ENCODE assay signal across 8 cellular contexts in genomic region chr12:30795660-30796507, GRCh38. TPM values are rescaled to one million over a fixed set of nuclear protein-coding genes. Genes with fewer than 3 reads are reported as not detected.
DNase-seq lines count a peak whose midpoint lies in the region; ATAC-seq and TF ChIP-seq lines count a peak whose summit lies in the region.

No MANE protein-coding gene starts in this region.

- peak; percentile 81 for ATAC-seq in GM18868 (IDR thresholded peaks at IDR 0.05; ENCODE audit: unreplicated experiment)
- peak; percentile 90 for ATAC-seq in HG03103 (IDR thresholded peaks at IDR 0.05; ENCODE audit: low read depth, unreplicated experiment)
- peak; percentile 79 for ATAC-seq in activated naive CD8-positive, alpha-beta T cell treated with anti-CD3 and anti-CD28 coated beads, Interleukin-2, amount 50 U/mL, for 24 hours
- ATAC-seq in psoas muscle, result peak; percentile 69 to 82 (median 76)
- ATAC-seq in HG02571 (IDR thresholded peaks at IDR 0.05; ENCODE audit: unreplicated experiment), result no peak

- no peaks in the 10 kb centered on the region for H3K36me3 Mint-ChIP-seq in activated naive CD8-positive, alpha-beta T cell treated with anti-CD3 and anti-CD28 coated beads, Interleukin-2, amount 50 U/mL, for 24 hours (ENCODE audit: low read depth)

- TF ChIP-seq CTCF in AG09309 (IDR thresholded peaks at IDR 0.05; ENCODE audit: control insufficient read depth, insufficient read depth, low read depth, low read length, missing control alignments) (peak; percentile 17), Peyer's patch (IDR thresholded peaks at IDR 0.05) (peak in 1 of 6 experiments; percentile 6), left ventricle myocardium inferior (IDR thresholded peaks at IDR 0.05; ENCODE audit: borderline replicate concordance) (peak; percentile 29), psoas muscle (IDR thresholded peaks at IDR 0.05) (peak; percentile 24)

- H3K4me3 ChIP-seq in AG09309 (ENCODE audit: control insufficient read depth, low read depth, low read length) (peak overlapping the region; percentile 78), Peyer's patch (peak overlapping the region; percentile 33 to 57 (median 46)), left ventricle myocardium inferior (peak overlapping the region; percentile 76), psoas muscle (peak overlapping the region; percentile 88)

- H3K27me3 ChIP-seq in Peyer's patch (peaks cover 0 to 5% of the 10 kb centered on the region in 2 donors), left ventricle myocardium inferior (ENCODE audit: low read depth) (peaks cover 26% of the 10 kb centered on the region), psoas muscle (ENCODE audit: insufficient read depth in 3 of 3, low read length in 2 of 3) (no peaks in the 10 kb centered on the region)

- WGBS in psoas muscle, 3 donors, result 3 to 9% (median 5%) methylated on average over 60 to 70 of the region's 70 CpGs

- H3K4me3 Mint-ChIP-seq in activated naive CD8-positive, alpha-beta T cell treated with anti-CD3 and anti-CD28 coated beads, Interleukin-2, amount 50 U/mL, for 24 hours, result peak overlapping the region; percentile 77

- H3K27ac ChIP-seq in Peyer's patch, result peak overlapping the region in 2 of 4 donors; percentile 5 to 46
- H3K27ac ChIP-seq in left ventricle myocardium inferior (replicated peaks), result peak overlapping the region; percentile 49
- H3K27ac ChIP-seq in psoas muscle, result peak overlapping the region; percentile 80

- H3K9me3 ChIP-seq in Peyer's patch (no peaks in the 10 kb centered on the region), left ventricle myocardium inferior (replicated peaks) (no peaks in the 10 kb centered on the region), psoas muscle (no peaks in the 10 kb centered on the region)

- H3K36me3 ChIP-seq in Peyer's patch, result no peaks in the 10 kb centered on the region
- no peaks in the 10 kb centered on the region for H3K36me3 ChIP-seq in left ventricle myocardium inferior
- H3K36me3 ChIP-seq in psoas muscle (ENCODE audit: insufficient read depth in 1 of 2, low read depth in 1 of 2), result no peaks in the 10 kb centered on the region

- H3K4me1 ChIP-seq in Peyer's patch (peaks cover 0 to 18% (median 7%) of the 10 kb centered on the region in 4 donors), left ventricle myocardium inferior (peaks cover 22% of the 10 kb centered on the region), psoas muscle (peaks cover 10% of the 10 kb centered on the region)

- DNase-seq in AG09309 (ENCODE audit: low read depth), result no peak
- DNase-seq in Peyer's patch, result peak; percentile 22 to 63 (median 54)
- DNase-seq in activated naive CD8-positive, alpha-beta T cell treated with anti-CD3 and anti-CD28 coated beads, Interleukin-2, amount 50 U/mL, for 24 hours, result peak; percentile 79
- peak; percentile 51 for DNase-seq in left ventricle myocardium inferior
- peak; percentile 72 to 73 for DNase-seq in psoas muscle

- intact Hi-C loops in left ventricle myocardium inferior (cut with micrococcal nuclease) (no loop called here), psoas muscle (cut with DNase I) (loop anchor here (1.0 to 5.0 kb wide), 2 partner anchors 42 to 1014 kb away; partner anchors contain the start of genes CAPRIN2 (in 1 of the 2) and TMTC1 (in 1 of the 2))

- H3K27me3 Mint-ChIP-seq in activated naive CD8-positive, alpha-beta T cell treated with anti-CD3 and anti-CD28 coated beads, Interleukin-2, amount 50 U/mL, for 24 hours, result peaks cover 51% of the 10 kb centered on the region

- TF ChIP-seq POLR2A in Peyer's patch (IDR thresholded peaks at IDR 0.05), result no peak

- no peaks in the 10 kb centered on the region for H3K9me3 Mint-ChIP-seq in activated naive CD8-positive, alpha-beta T cell treated with anti-CD3 and anti-CD28 coated beads, Interleukin-2, amount 50 U/mL, for 24 hours

- H3K4me1 Mint-ChIP-seq in activated naive CD8-positive, alpha-beta T cell treated with anti-CD3 and anti-CD28 coated beads, Interleukin-2, amount 50 U/mL, for 24 hours, result peaks cover 21% of the 10 kb centered on the region

- peak overlapping the region; percentile 68 for H3K27ac Mint-ChIP-seq in activated naive CD8-positive, alpha-beta T cell treated with anti-CD3 and anti-CD28 coated beads, Interleukin-2, amount 50 U/mL, for 24 hours

RNA-seq across cellular contexts. Expression of gene CAPRIN2, which starts 41.1 kb away (rescaled TPM):
- 100 to 1,000 TPM in 1 of 4 donors, 10 to 100 TPM in 3; 16.1 to 153 (median 28.1) TPM for total RNA-seq in Peyer's patch
- 27.5 TPM for total RNA-seq in left ventricle myocardium inferior
- total RNA-seq in psoas muscle, result 10 to 100 TPM in 3 of 4 donors, 1 to 10 TPM in 1; 9.0 to 17.7 (median 14.2) TPM
- 10 to 100 TPM in 2 of 3 donors, 1 to 10 TPM in 1; 4.9 to 11.1 (median 10.4) TPM for polyA plus RNA-seq in psoas muscle
